20 cellular contexts compared by ENCODE assay signal in the genomic region with DNA sequence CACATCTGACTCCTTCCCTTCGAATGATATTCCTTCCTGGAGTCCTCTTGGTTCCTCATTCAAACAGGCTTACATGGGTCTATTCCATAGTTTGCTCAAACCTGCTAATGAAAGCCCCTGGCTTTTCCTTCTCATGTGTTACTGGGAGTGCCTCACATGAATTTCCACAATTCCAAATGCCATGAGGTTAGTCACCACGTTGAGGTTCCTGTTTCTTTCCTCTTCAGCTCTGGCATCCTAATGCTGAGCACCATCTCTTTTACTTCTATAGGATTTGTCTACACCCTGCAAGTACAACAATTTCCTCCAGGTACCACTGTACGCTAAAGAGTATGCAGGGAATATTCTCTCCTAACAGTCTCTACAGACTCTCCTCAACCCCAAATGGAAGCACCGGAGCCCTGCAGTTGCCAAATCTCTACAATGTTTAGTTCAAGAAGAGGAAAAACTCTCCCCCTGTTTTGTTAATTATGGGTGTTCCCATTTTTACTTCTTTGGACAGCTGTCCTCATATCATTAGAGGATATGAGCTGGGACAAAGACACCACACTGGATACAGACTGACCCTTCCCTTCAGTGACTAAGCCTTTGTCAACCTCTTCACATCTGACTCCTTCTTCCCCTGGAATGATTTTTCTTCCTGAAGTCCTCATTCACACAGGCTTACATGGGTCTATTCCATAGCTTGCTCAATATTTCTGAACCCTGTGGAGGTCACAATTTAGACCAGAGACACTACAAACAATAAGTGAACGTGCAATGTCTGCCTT.
"Had no signal": no experiment of that assay in that cellular context is flagged by ENCODE, and none has a peak within 500 bp of the region (broad histone marks: within the 10 kb centered on the region; RNA-seq: fewer than 3 reads in every experiment).

No MANE protein-coding gene starts in this region.

- ATAC-seq: activated CD8-positive, alpha-beta T cell treated with anti-CD3 and anti-CD28 coated beads, Interleukin-2, amount 10 ng/mL, durations not matched to agents 7 days and 5 days; activated naive CD4-positive, alpha-beta T cell treated with anti-CD3 and anti-CD28 coated beads, Interleukin-2, amount 50 U/mL, for 72 hours; gastrocnemius medialis; mucosa of descending colon; natural killer cell; stimulated activated naive CD8-positive, alpha-beta T cell treated with anti-CD3 and anti-CD28 coated beads, Interleukin-15, Interleukin-2, amounts not matched to agents 100 U/mL and 50 U/mL, for 24 hours had no signal

- DNase-seq: activated B cell treated with CpG ODN at 0.5 μM for 24 hours; activated CD4-positive, alpha-beta T cell treated with anti-CD3 and anti-CD28 coated beads, Interleukin-2, amount 10 ng/mL, durations not matched to agents 24 days and 14 days; activated CD8-positive, alpha-beta memory T cell treated with anti-CD3 and anti-CD28 coated beads, Interleukin-2, amount 50 U/mL, for 4 hours; activated CD8-positive, alpha-beta T cell treated with anti-CD3 and anti-CD28 coated beads, Interleukin-2, amount 10 ng/mL, durations not matched to agents 7 days and 5 days; activated effector memory CD4-positive, alpha-beta T cell treated with anti-CD3 and anti-CD28 coated beads, Interleukin-2, amount 50 U/mL, for 16 hours; activated T-cell treated with anti-CD3 and anti-CD28 coated beads, Interleukin-2, amount 50 U/mL, for 48 hours; effector CD4-positive, alpha-beta T cell; esophagus squamous epithelium; gastrocnemius medialis; mammary epithelial cell; mucosa of descending colon; natural killer cell; small intestine; stimulated activated CD4-positive, alpha-beta T cell treated with anti-CD3 and anti-CD28 coated beads, Interleukin-4, amount 100 ng/mL, for 24 hours; stimulated activated CD8-positive, alpha-beta memory T cell treated with anti-CD3 and anti-CD28 coated beads, Interleukin-4, amount 100 ng/mL, for 48 hours; stimulated activated naive CD8-positive, alpha-beta T cell treated with anti-CD3 and anti-CD28 coated beads, Interleukin-15, Interleukin-2, amounts not matched to agents 100 U/mL and 50 U/mL, for 24 hours; trophoblast cell had no signal

- H3K27me3 ChIP-seq: esophagus squamous epithelium, gastrocnemius medialis, right atrium auricular region had no signal

- H3K9me3 ChIP-seq: esophagus squamous epithelium, gastrocnemius medialis, mucosa of descending colon, right atrium auricular region had no signal

- H3K4me3 ChIP-seq: coronary artery, esophagus squamous epithelium, gastrocnemius medialis, mucosa of descending colon, right atrium auricular region had no signal

- H3K4me1 ChIP-seq: esophagus squamous epithelium, gastrocnemius medialis, right atrium auricular region had no signal

- H3K36me3 ChIP-seq: esophagus squamous epithelium, gastrocnemius medialis, right atrium auricular region had no signal

- H3K27ac ChIP-seq: coronary artery, esophagus squamous epithelium, gastrocnemius medialis, right atrium auricular region had no signal
